ENCODE assay signal across 8 cellular contexts in genomic region chr2:170324640-170325046, GRCh38.
DNase-seq lines count a peak whose midpoint lies in the region; ATAC-seq, FAIRE-seq and TF ChIP-seq lines count a peak whose summit lies in the region.

No MANE protein-coding gene starts in this region.

- peak; percentile 5 for FAIRE-seq in islet of Langerhans (lab: Jason Lieb, UNC)

- TF ChIP-seq CTCF in ascending aorta (IDR thresholded peaks at IDR 0.05) = peak in 2 of 3 experiments; percentile 47 to 53

- H3K4me1 ChIP-seq in ascending aorta = no peaks in the 10 kb centered on the region

- ATAC-seq in GM19463 (IDR thresholded peaks at IDR 0.05; ENCODE audit: unreplicated experiment) = no peak

- peaks cover 0 to 6% of the 10 kb centered on the region in 2 donors for H3K9me3 ChIP-seq in ascending aorta

- intact Hi-C loops in ascending aorta (cut with DNase I) = loop anchor here (5.0 kb wide), 1 partner anchor 548 kb away; no protein-coding TSS in a partner anchor

- H3K27ac ChIP-seq in ascending aorta = no peak overlapping the region

- H3K36me3 ChIP-seq in ascending aorta = no peaks in the 10 kb centered on the region

- no peaks in the 10 kb centered on the region for H3K27me3 ChIP-seq in ascending aorta

- H3K4me3 ChIP-seq in ascending aorta = no peak overlapping the region

- DNase-seq in DMS79 treated with DMSO at 0.1 percent for 48 hours (lab: John Stamatoyannopoulos, UW) (peak; percentile 58), HuH-7 (ENCODE audit: low spot score) (peak; percentile 39), NOMO-1 treated with dmso at 0.1 percent for 144 hours (lab: John Stamatoyannopoulos, UW; ENCODE audit: unreplicated experiment) (peak; percentile 4), ascending aorta (ENCODE audit: low spot score in 2 of 2) (no peak), cortex of kidney (lab: John Stamatoyannopoulos, UW) (no peak)
- DNase-seq in stimulated activated CD8-positive, alpha-beta memory T cell treated with anti-CD3 and anti-CD28 coated beads, Interleukin-15, amount 100 ng/mL, for 48 hours (ENCODE audit: low read depth in 2 of 2) = peak; percentile 3 to 9

Comparison
In these comparisons a context has a peak if more than half of its experiments do, and no peak if none do; other contexts are left out.
1. DNase-seq: peak in DMS79 treated with DMSO at 0.1 percent for 48 hours (single experiment), HuH-7 (single experiment), NOMO-1 treated with dmso at 0.1 percent for 144 hours (single experiment) and stimulated activated CD8-positive, alpha-beta memory T cell treated with anti-CD3 and anti-CD28 coated beads, Interleukin-15, amount 100 ng/mL, for 48 hours (2 of 2); none in ascending aorta (0 of 2) and cortex of kidney (single experiment).